10 cellular contexts compared by ENCODE assay signal in genomic region chr7:5643280-5643679, GRCh38. TPM values are rescaled to one million over a fixed set of nuclear protein-coding genes. Genes with fewer than 3 reads are reported as not detected.
DNase-seq lines count a peak whose midpoint lies in the region; ATAC-seq and TF ChIP-seq lines count a peak whose summit lies in the region.
"Had no signal": no experiment of that assay in that cellular context is flagged by ENCODE, and none has a peak within 500 bp of the region (broad histone marks: within the 10 kb centered on the region; RNA-seq: fewer than 3 reads in every experiment).

No MANE protein-coding gene starts in this region.

- H3K27me3 Mint-ChIP-seq in chondrocyte (ENCODE audit: low read depth): no peaks in the 10 kb centered on the region
- H3K27me3 Mint-ChIP-seq in naive thymus-derived CD4-positive, alpha-beta T cell: no peaks in the 10 kb centered on the region
- H3K27me3 Mint-ChIP-seq: brain; stimulated activated memory B cell treated with anti-CD40 and anti-IgM and Interleukin-4, amounts not matched to agents 10 μg/mL and 1 μg/mL and 100 μg/mL, for 72 hours had no signal

- CTCF ChIA-PET in SK-N-SH (lab: Yijun Ruan, JAX): interaction anchor here (1.2 to 2.3 kb wide), 3 partner anchors 22 to 149 kb away, joined by 4 to 9 read pairs (median 4); no protein-coding TSS in a partner anchor
- CTCF ChIA-PET in naive thymus-derived CD4-positive, alpha-beta T cell (lab: Charles Lee): no interaction called here

- H3K27ac ChIP-seq in SK-N-SH (ENCODE audit: low read depth in 2 of 2, low read length in 1 of 2): peak overlapping the region; percentile 2 to 82; a peak in 2 of 4 replicates
- no peak overlapping the region for H3K27ac ChIP-seq in naive thymus-derived CD4-positive, alpha-beta T cell (ENCODE audit: low read depth, low read length)

- H3K36me3 ChIP-seq in SK-N-SH (replicated peaks in 1 of 2; ENCODE audit: control insufficient read depth in 1 of 2, insufficient read depth in 2 of 2, low read length in 1 of 2): peaks cover 17 to 64% of the 10 kb centered on the region in 2 experiments
- H3K36me3 ChIP-seq in naive thymus-derived CD4-positive, alpha-beta T cell (ENCODE audit: control insufficient read depth in 2 of 3, insufficient read depth in 3 of 3, low read length in 3 of 3): peaks cover 9 to 56% (median 9%) of the 10 kb centered on the region in 3 experiments

- no peak overlapping the region for H3K4me3 Mint-ChIP-seq in chondrocyte (ENCODE audit: unreplicated experiment)
- peak overlapping the region; percentile 1 to 69 (median 34) for H3K4me3 Mint-ChIP-seq in naive thymus-derived CD4-positive, alpha-beta T cell
- H3K4me3 Mint-ChIP-seq: brain; stimulated activated memory B cell treated with anti-CD40 and anti-IgM and Interleukin-4, amounts not matched to agents 10 μg/mL and 1 μg/mL and 100 μg/mL, for 72 hours had no signal

- ATAC-seq in naive thymus-derived CD4-positive, alpha-beta T cell: peak; percentile 77
- ATAC-seq in GM21526 (IDR thresholded peaks at IDR 0.05; ENCODE audit: low FRiP score, unreplicated experiment) (no peak), HG02610 (IDR thresholded peaks at IDR 0.05; ENCODE audit: unreplicated experiment) (no peak)
- ATAC-seq: stimulated activated memory B cell treated with anti-CD40 and anti-IgM and Interleukin-4, amounts not matched to agents 10 μg/mL and 1 μg/mL and 100 μg/mL, for 72 hours had no signal

- 83% methylated on average over 7 of the region's 7 CpGs for WGBS in SK-N-SH (ENCODE audit: low lambda C conversion rate)

- POLR2A ChIA-PET in SK-N-SH (lab: Yijun Ruan, JAX): no interaction called here
- POLR2A ChIA-PET in naive thymus-derived CD4-positive, alpha-beta T cell (lab: Charles Lee): no interaction called here

- H3K27ac Mint-ChIP-seq in chondrocyte (ENCODE audit: unreplicated experiment): peak overlapping the region; percentile 17
- H3K27ac Mint-ChIP-seq in naive thymus-derived CD4-positive, alpha-beta T cell: peak overlapping the region; percentile 10 to 86 (median 69)
- H3K27ac Mint-ChIP-seq: brain; stimulated activated memory B cell treated with anti-CD40 and anti-IgM and Interleukin-4, amounts not matched to agents 10 μg/mL and 1 μg/mL and 100 μg/mL, for 72 hours had no signal

- no peaks in the 10 kb centered on the region; the same call in 1 of the 2 replicates for H3K79me2 ChIP-seq in SK-N-SH (ENCODE audit: insufficient read depth)

- H2AFZ ChIP-seq in SK-N-SH (ENCODE audit: low read depth): no peak overlapping the region

- no peak overlapping the region for H3K4me3 ChIP-seq in SK-N-SH (ENCODE audit: low read depth in 2 of 2, low read length in 1 of 2)
- H3K4me3 ChIP-seq in naive thymus-derived CD4-positive, alpha-beta T cell (ENCODE audit: low read length): no peak overlapping the region

- no peaks in the 10 kb centered on the region for H3K27me3 ChIP-seq in SK-N-SH (ENCODE audit: insufficient read depth)
- H3K27me3 ChIP-seq in naive thymus-derived CD4-positive, alpha-beta T cell (ENCODE audit: control insufficient read depth in 2 of 2, insufficient read depth in 2 of 2, low read length in 2 of 2): no peaks in the 10 kb centered on the region

- TF ChIP-seq CTCF in SK-N-SH (IDR thresholded peaks at IDR 0.05) (no peak), chondrocyte (IDR thresholded peaks at IDR 0.05) (no peak)

- peaks cover 27% of the 10 kb centered on the region for H3K36me3 Mint-ChIP-seq in chondrocyte (ENCODE audit: low read depth)
- peaks cover 4 to 51% (median 36%) of the 10 kb centered on the region in 5 donors for H3K36me3 Mint-ChIP-seq in naive thymus-derived CD4-positive, alpha-beta T cell

- peaks cover 56% of the 10 kb centered on the region for H3F3A ChIP-seq in SK-N-SH (replicated peaks; ENCODE audit: insufficient read depth)

- H3K4me1 ChIP-seq in SK-N-SH (ENCODE audit: control insufficient read depth in 1 of 2, insufficient read depth in 2 of 2, low read depth in 1 of 2, low read length in 1 of 2): peaks cover 0 to 27% of the 10 kb centered on the region in 2 experiments; a peak in 2 of 4 replicates
- peaks cover 16 to 32% of the 10 kb centered on the region in 2 donors for H3K4me1 ChIP-seq in naive thymus-derived CD4-positive, alpha-beta T cell (ENCODE audit: control insufficient read depth in 2 of 2, insufficient read depth in 2 of 2, low read length in 2 of 2)

- intact Hi-C loops in naive thymus-derived CD4-positive, alpha-beta T cell (cut with micrococcal nuclease): loop anchor here in 1 of 2 donors (1.0 to 2.0 kb wide), 2 partner anchors 22 to 46 kb away; no protein-coding TSS in a partner anchor

- H3K4me1 Mint-ChIP-seq in chondrocyte (ENCODE audit: low read depth): peaks cover 46% of the 10 kb centered on the region
- H3K4me1 Mint-ChIP-seq in naive thymus-derived CD4-positive, alpha-beta T cell: peaks cover 25 to 44% (median 38%) of the 10 kb centered on the region in 7 donors
- H3K4me1 Mint-ChIP-seq: stimulated activated memory B cell treated with anti-CD40 and anti-IgM and Interleukin-4, amounts not matched to agents 10 μg/mL and 1 μg/mL and 100 μg/mL, for 72 hours had no signal

- no peak overlapping the region for H3K9ac ChIP-seq in SK-N-SH

- TF ChIP-seq RAD21 in SK-N-SH (IDR thresholded peaks at IDR 0.05; ENCODE audit: low read length): no peak

- no peak for TF ChIP-seq EP300 in SK-N-SH (IDR thresholded peaks at IDR 0.05; ENCODE audit: borderline replicate concordance in 1 of 2, low read depth in 1 of 2, low read length in 1 of 2)

- H4K20me1 ChIP-seq in SK-N-SH (ENCODE audit: insufficient read depth): peaks cover 3% of the 10 kb centered on the region; the same call in 1 of the 2 replicates

- 0 out of 2 replicates have a peak overlapping the region, but pooled peaks have one; percentile 38 for H3K4me2 ChIP-seq in SK-N-SH

- peaks cover 4% of the 10 kb centered on the region for H3K9me3 Mint-ChIP-seq in chondrocyte (ENCODE audit: low read depth)
- H3K9me3 Mint-ChIP-seq in naive thymus-derived CD4-positive, alpha-beta T cell: no peaks in the 10 kb centered on the region
- H3K9me3 Mint-ChIP-seq: stimulated activated memory B cell treated with anti-CD40 and anti-IgM and Interleukin-4, amounts not matched to agents 10 μg/mL and 1 μg/mL and 100 μg/mL, for 72 hours had no signal

- DNase-seq in EH (ENCODE audit: low read depth) (peak; percentile 50), SK-N-SH (no peak), chondrocyte (ENCODE audit: low spot score) (no peak), NCI-H82 treated with DMSO at 0.1 percent for 48 hours (lab: John Stamatoyannopoulos, UW; ENCODE audit: unreplicated experiment) (no peak), NCI-H524 treated with DMSO at 0.1 percent for 48 hours (lab: John Stamatoyannopoulos, UW) (no peak)
- peak in 4 of 9 donors; percentile 10 to 29 (median 16) for DNase-seq in naive thymus-derived CD4-positive, alpha-beta T cell

- H3K9me2 ChIP-seq in SK-N-SH: no peaks in the 10 kb centered on the region

- H3K9me3 ChIP-seq in SK-N-SH: no peaks in the 10 kb centered on the region
- no peaks in the 10 kb centered on the region for H3K9me3 ChIP-seq in naive thymus-derived CD4-positive, alpha-beta T cell (ENCODE audit: control insufficient read depth in 2 of 3, low read length in 3 of 3)

TF ChIP-seq in SK-N-SH, 30 proteins besides CTCF, POLR2A, EP300 and RAD21:
- TF ChIP-seq PBX3 (IDR thresholded peaks at IDR 0.05): no peak
- TF ChIP-seq GABPA (IDR thresholded peaks at IDR 0.05; ENCODE audit: low read depth): 0 out of 2 replicates have a peak, but pooled peaks have one; percentile 19
TF ChIP-seq in SK-N-SH: peak in this region for 1.

RNA-seq across cellular contexts. Expression of gene FSCN1, which starts 50.7 kb away (rescaled TPM):
- 222 and 287 TPM in 2 replicates for polyA plus RNA-seq in SK-N-SH (2012; rRNA removed)
- 108 and 201 TPM in 2 replicates for polyA plus RNA-seq in SK-N-SH (2012; cell fraction: cytosol; rRNA removed)
- polyA plus RNA-seq in SK-N-SH (2012; cell fraction: nucleus; rRNA removed): 255 and 304 TPM in 2 replicates
- total RNA-seq in chondrocyte: 166 to 210 TPM (median 167 TPM) in 3 replicates
- total RNA-seq in naive thymus-derived CD4-positive, alpha-beta T cell: 10 to 100 TPM in 1 of 5 experiments, 1 to 10 TPM in 4; 1.1 to 22.6 (median 6.2) TPM
- under 1 TPM in 1 of 2 donors, not detected in 1; 0.09 TPM for polyA plus RNA-seq in naive thymus-derived CD4-positive, alpha-beta T cell
